Comparison of ENCODE assay signal across 1 cellular context in genomic region chr2:20728114-20728758, GRCh38.
TF ChIP-seq lines count a peak whose summit lies in the region.

No MANE protein-coding gene starts in this region.

TF ChIP-seq in HepG2, 621 proteins besides CTCF, POLR2A, EP300 and RAD21 (continued from another document and continues in another):
- TF ChIP-seq AHDC1 (CRISPR knock-in tag; IDR thresholded peaks at IDR 0.05; ENCODE audit: borderline replicate concordance), result peak; percentile 96
- TF ChIP-seq SOX5 (CRISPR knock-in tag; IDR thresholded peaks at IDR 0.05; ENCODE audit: borderline replicate concordance), result peak; percentile 89
- no peak for TF ChIP-seq RBAK (CRISPR knock-in tag; IDR thresholded peaks at IDR 0.05)
- no peak for TF ChIP-seq ZNF816 (CRISPR knock-in tag; IDR thresholded peaks at IDR 0.05; ENCODE audit: borderline replicate concordance)
- no peak for TF ChIP-seq ZNF407 (CRISPR knock-in tag; IDR thresholded peaks at IDR 0.05; ENCODE audit: not compliant biosample characterization)
- TF ChIP-seq RARA (CRISPR knock-in tag; IDR thresholded peaks at IDR 0.05), result peak; percentile 100
- TF ChIP-seq ZBTB46 (CRISPR knock-in tag; IDR thresholded peaks at IDR 0.05; ENCODE audit: borderline replicate concordance), result peak; percentile 66; the same call in 1 of the 2 replicates
- TF ChIP-seq EZH2 (conservative IDR thresholded peaks at IDR 0.05; ENCODE audit: low read depth, low read length), result no peak
- no peak for TF ChIP-seq SOX6 (IDR thresholded peaks at IDR 0.05)
- peak; percentile 96 for TF ChIP-seq SOX6 (CRISPR knock-in tag; IDR thresholded peaks at IDR 0.05)
- TF ChIP-seq ELF3 (CRISPR knock-in tag; IDR thresholded peaks at IDR 0.05), result peak; percentile 96
- no peak for TF ChIP-seq ZNF775 (CRISPR knock-in tag; IDR thresholded peaks at IDR 0.05; ENCODE audit: borderline replicate concordance)
- no peak for TF ChIP-seq GZF1 (CRISPR knock-in tag; IDR thresholded peaks at IDR 0.05)
- no peak for TF ChIP-seq FOXP1 (IDR thresholded peaks at IDR 0.05)
- TF ChIP-seq FOXP1 (CRISPR knock-in tag; IDR thresholded peaks at IDR 0.05), result peak; percentile 89
- TF ChIP-seq, protein P1, sequence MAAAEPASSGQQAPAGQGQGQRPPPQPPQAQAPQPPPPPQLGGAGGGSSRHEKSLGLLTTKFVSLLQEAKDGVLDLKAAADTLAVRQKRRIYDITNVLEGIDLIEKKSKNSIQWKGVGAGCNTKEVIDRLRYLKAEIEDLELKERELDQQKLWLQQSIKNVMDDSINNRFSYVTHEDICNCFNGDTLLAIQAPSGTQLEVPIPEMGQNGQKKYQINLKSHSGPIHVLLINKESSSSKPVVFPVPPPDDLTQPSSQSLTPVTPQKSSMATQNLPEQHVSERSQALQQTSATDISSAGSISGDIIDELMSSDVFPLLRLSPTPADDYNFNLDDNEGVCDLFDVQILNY (CRISPR knock-in tag; conservative IDR thresholded peaks at IDR 0.05), result no peak
- TF ChIP-seq ZNF552 (CRISPR knock-in tag; IDR thresholded peaks at IDR 0.05; ENCODE audit: borderline replicate concordance), result no peak
- TF ChIP-seq, protein P2, sequence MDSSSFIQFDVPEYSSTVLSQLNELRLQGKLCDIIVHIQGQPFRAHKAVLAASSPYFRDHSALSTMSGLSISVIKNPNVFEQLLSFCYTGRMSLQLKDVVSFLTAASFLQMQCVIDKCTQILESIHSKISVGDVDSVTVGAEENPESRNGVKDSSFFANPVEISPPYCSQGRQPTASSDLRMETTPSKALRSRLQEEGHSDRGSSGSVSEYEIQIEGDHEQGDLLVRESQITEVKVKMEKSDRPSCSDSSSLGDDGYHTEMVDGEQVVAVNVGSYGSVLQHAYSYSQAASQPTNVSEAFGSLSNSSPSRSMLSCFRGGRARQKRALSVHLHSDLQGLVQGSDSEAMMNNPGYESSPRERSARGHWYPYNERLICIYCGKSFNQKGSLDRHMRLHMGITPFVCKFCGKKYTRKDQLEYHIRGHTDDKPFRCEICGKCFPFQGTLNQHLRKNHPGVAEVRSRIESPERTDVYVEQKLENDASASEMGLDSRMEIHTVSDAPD (CRISPR knock-in tag; IDR thresholded peaks at IDR 0.05), result no peak; the same call in 1 of the 2 replicates
- peak; percentile 76; the same call in 1 of the 2 replicates for TF ChIP-seq CBFB (CRISPR knock-in tag; IDR thresholded peaks at IDR 0.05)
- TF ChIP-seq RELA (CRISPR knock-in tag; IDR thresholded peaks at IDR 0.05), result peak; percentile 70; the same call in 1 of the 2 replicates
- peak; percentile 87 for TF ChIP-seq MXD4 (CRISPR knock-in tag; IDR thresholded peaks at IDR 0.05)
- TF ChIP-seq GMEB2 (CRISPR knock-in tag; IDR thresholded peaks at IDR 0.05; ENCODE audit: low read depth), result 0 out of 2 replicates have a peak, but pooled peaks have one; percentile 24
- no peak for TF ChIP-seq JUNB (CRISPR knock-in tag; IDR thresholded peaks at IDR 0.05; ENCODE audit: borderline replicate concordance)
- TF ChIP-seq TAF1 (CRISPR knock-in tag; IDR thresholded peaks at IDR 0.05), result no peak
- TF ChIP-seq SNAI1 (CRISPR knock-in tag; IDR thresholded peaks at IDR 0.05; ENCODE audit: borderline replicate concordance), result 0 out of 2 replicates have a peak, but pooled peaks have one; percentile 76
- no peak for TF ChIP-seq ZNF570 (CRISPR knock-in tag; IDR thresholded peaks at IDR 0.05; ENCODE audit: borderline replicate concordance)
- no peak for TF ChIP-seq ZBTB1 (CRISPR knock-in tag; IDR thresholded peaks at IDR 0.05; ENCODE audit: borderline replicate concordance)
- TF ChIP-seq ZBTB8A (CRISPR knock-in tag; IDR thresholded peaks at IDR 0.05; ENCODE audit: borderline replicate concordance, low read depth), result no peak
- TF ChIP-seq RBM22 (optimal IDR thresholded peaks at IDR 0.05; ENCODE audit: low read length), result peak; percentile 81
- TF ChIP-seq, protein P3, sequence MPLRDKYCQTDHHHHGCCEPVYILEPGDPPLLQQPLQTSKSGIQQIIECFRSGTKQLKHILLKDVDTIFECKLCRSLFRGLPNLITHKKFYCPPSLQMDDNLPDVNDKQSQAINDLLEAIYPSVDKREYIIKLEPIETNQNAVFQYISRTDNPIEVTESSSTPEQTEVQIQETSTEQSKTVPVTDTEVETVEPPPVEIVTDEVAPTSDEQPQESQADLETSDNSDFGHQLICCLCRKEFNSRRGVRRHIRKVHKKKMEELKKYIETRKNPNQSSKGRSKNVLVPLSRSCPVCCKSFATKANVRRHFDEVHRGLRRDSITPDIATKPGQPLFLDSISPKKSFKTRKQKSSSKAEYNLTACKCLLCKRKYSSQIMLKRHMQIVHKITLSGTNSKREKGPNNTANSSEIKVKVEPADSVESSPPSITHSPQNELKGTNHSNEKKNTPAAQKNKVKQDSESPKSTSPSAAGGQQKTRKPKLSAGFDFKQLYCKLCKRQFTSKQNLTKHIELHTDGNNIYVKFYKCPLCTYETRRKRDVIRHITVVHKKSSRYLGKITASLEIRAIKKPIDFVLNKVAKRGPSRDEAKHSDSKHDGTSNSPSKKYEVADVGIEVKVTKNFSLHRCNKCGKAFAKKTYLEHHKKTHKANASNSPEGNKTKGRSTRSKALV (CRISPR knock-in tag; IDR thresholded peaks at IDR 0.05), result no peak
- TF ChIP-seq FOSL2 (CRISPR knock-in tag; IDR thresholded peaks at IDR 0.05), result peak; percentile 74
- peak; percentile 78 for TF ChIP-seq THAP11 (CRISPR knock-in tag; IDR thresholded peaks at IDR 0.05)
- TF ChIP-seq ZSCAN29 (CRISPR knock-in tag; conservative IDR thresholded peaks at IDR 0.05), result peak; percentile 88; the same call in 1 of the 2 replicates
